Comparison of ENCODE assay signal across 15 cellular contexts in the genomic region with DNA sequence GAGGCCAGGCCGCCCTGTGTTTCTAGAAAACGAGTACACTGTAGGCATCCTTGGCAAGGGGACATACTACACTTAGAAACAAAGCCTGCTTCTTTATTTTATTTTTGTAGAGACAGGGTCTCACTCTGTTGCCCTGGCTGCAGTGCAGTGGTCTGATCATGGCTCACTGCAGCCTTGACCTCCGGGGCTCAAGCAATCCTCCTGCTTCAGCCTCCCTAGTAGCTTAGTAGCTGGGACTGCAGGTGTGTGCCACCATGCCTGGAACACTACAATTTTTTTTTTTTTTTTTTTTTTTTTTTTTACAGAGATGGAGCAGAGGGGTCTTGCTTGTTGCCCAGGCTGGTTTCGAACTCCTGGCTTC.
A peak's percentile ranks its signal among the peaks of the same experiment; 100 is the strongest.
DNase-seq lines count a peak whose midpoint lies in the region; ATAC-seq and TF ChIP-seq lines count a peak whose summit lies in the region.
"Had no signal": no experiment of that assay in that cellular context is flagged by ENCODE, and none has a peak within 500 bp of the region (broad histone marks: within the 10 kb centered on the region; RNA-seq: fewer than 3 reads in every experiment).

No MANE protein-coding gene starts in this region.

- no peak for ATAC-seq in body of pancreas
- ATAC-seq in lower lobe of right lung = no peak
- ATAC-seq in HG03039 (IDR thresholded peaks at IDR 0.05; ENCODE audit: unreplicated experiment) = no peak
- ATAC-seq in HG03565 (IDR thresholded peaks at IDR 0.05; ENCODE audit: unreplicated experiment) = no peak
- ATAC-seq in GM21423 (IDR thresholded peaks at IDR 0.05; ENCODE audit: unreplicated experiment) = no peak
- ATAC-seq: activated naive CD4-positive, alpha-beta T cell treated with anti-CD3 and anti-CD28 coated beads, Interleukin-2, amount 50 U/mL, for 72 hours; GM12878; natural killer cell had no signal

- no peak for DNase-seq in GM23248
- DNase-seq in body of pancreas = no peak
- DNase-seq in lower lobe of right lung = no peak
- no peak for DNase-seq in spleen
- DNase-seq in activated gamma-delta T cell treated with Interleukin-2 at 50 U/mL for 16 hours = no peak
- DNase-seq: activated CD8-positive, alpha-beta memory T cell treated with anti-CD3 and anti-CD28 coated beads, Interleukin-2, amount 50 U/mL, for 4 hours; BE2C; natural killer cell; NK-92 treated with Interleukin-12 subunit alpha and Interleukin-12 subunit beta, amount 100 ng/mL, for 24 hours had no signal

- no peaks in the 10 kb centered on the region for H3K9me2 ChIP-seq in GM23248 (ENCODE audit: insufficient read depth)

- TF ChIP-seq CTCF in body of pancreas (IDR thresholded peaks at IDR 0.05) (no peak), lower lobe of right lung (IDR thresholded peaks at IDR 0.05) (no peak), spleen (IDR thresholded peaks at IDR 0.05 in 8 of 11, conservative IDR thresholded peaks at IDR 0.05 in 3 of 11) (no peak)

- H3K4me1 ChIP-seq in GM23248 (ENCODE audit: insufficient read depth) (peaks cover 51% of the 10 kb centered on the region), body of pancreas (peaks cover 35% of the 10 kb centered on the region), lower lobe of right lung (peaks cover 45% of the 10 kb centered on the region), spleen (peaks cover 5 to 49% (median 26%) of the 10 kb centered on the region in 6 donors)
- H3K4me1 ChIP-seq: BE2C had no signal

- H3K4me3 ChIP-seq in GM23248 = no peak overlapping the region
- no peak overlapping the region for H3K4me3 ChIP-seq in body of pancreas
- no peak overlapping the region for H3K4me3 ChIP-seq in lower lobe of right lung
- no peak overlapping the region for H3K4me3 ChIP-seq in spleen
- H3K4me3 ChIP-seq: GM12878, SK-N-MC had no signal

- peaks cover 47% of the 10 kb centered on the region for H3F3A ChIP-seq in GM23248 (ENCODE audit: insufficient read depth)

- no peaks in the 10 kb centered on the region for H3K9me3 ChIP-seq in GM23248 (ENCODE audit: low read depth)
- H3K9me3 ChIP-seq in body of pancreas = no peaks in the 10 kb centered on the region
- H3K9me3 ChIP-seq in lower lobe of right lung = no peaks in the 10 kb centered on the region
- H3K9me3 ChIP-seq in spleen = no peaks in the 10 kb centered on the region
- H3K9me3 ChIP-seq: BE2C had no signal

- H3K27ac ChIP-seq in GM23248 (peak overlapping the region; percentile 99), body of pancreas (peak overlapping the region; percentile 89 to 96 (median 92)), lower lobe of right lung (peak overlapping the region; percentile 96), spleen (peak overlapping the region; percentile 58 to 93 (median 80))
- H3K27ac ChIP-seq: SK-N-MC had no signal

- H2AFZ ChIP-seq in GM23248 = no peak overlapping the region

- intact Hi-C loops in body of pancreas (cut with DNase I) (no loop called here), lower lobe of right lung (cut with DNase I) (no loop called here), spleen (cut with DNase I; ENCODE audit: low total_unique reads) (no loop called here)

- H3K36me3 ChIP-seq in GM23248 (ENCODE audit: low read depth) (no peaks in the 10 kb centered on the region), body of pancreas (replicated peaks in 1 of 2; ENCODE audit: insufficient read depth in 1 of 2, low read depth in 2 of 2) (no peaks in the 10 kb centered on the region), lower lobe of right lung (no peaks in the 10 kb centered on the region), spleen (no peaks in the 10 kb centered on the region)
- H3K36me3 ChIP-seq: BE2C had no signal

- H3K9ac ChIP-seq in GM23248 = peak overlapping the region; percentile 92

- peak overlapping the region; percentile 41 for H3K4me2 ChIP-seq in GM23248 (ENCODE audit: unreplicated experiment)

- no peaks in the 10 kb centered on the region for H3K27me3 ChIP-seq in GM23248 (replicated peaks; ENCODE audit: insufficient read depth)
- H3K27me3 ChIP-seq in body of pancreas = no peaks in the 10 kb centered on the region
- H3K27me3 ChIP-seq in lower lobe of right lung (ENCODE audit: low read depth) = no peaks in the 10 kb centered on the region
- H3K27me3 ChIP-seq in spleen (replicated peaks in 1 of 7) = no peaks in the 10 kb centered on the region
- H3K27me3 ChIP-seq: BE2C had no signal

- in situ Hi-C loops in GM23248 (cut with MboI) = no loop called here

- TF ChIP-seq POLR2A in body of pancreas (IDR thresholded peaks at IDR 0.05) = no peak
- no peak for TF ChIP-seq POLR2A in spleen (IDR thresholded peaks at IDR 0.05)

- no peaks in the 10 kb centered on the region for H3K79me2 ChIP-seq in GM23248 (ENCODE audit: insufficient read depth)

- no peaks in the 10 kb centered on the region for H4K20me1 ChIP-seq in GM23248 (ENCODE audit: insufficient read depth)

- WGBS in GM23248 (ENCODE audit: low coverage in 1 of 2, low lambda C conversion rate in 2 of 2, missing lambda C conversion rate in 2 of 2), 2 experiments = 53 to 66% methylated on average over 4 of the region's 4 CpGs
- WGBS in body of pancreas, 2 donors = 61 to 66% methylated on average over 4 of the region's 4 CpGs
- 79 to 91% (median 89%) methylated on average over 4 of the region's 4 CpGs for WGBS in spleen, 5 donors
